In genomic region chr2:121648206-121648605, GRCh38 we compare ENCODE assay signal across 8 cellular contexts. TPM values are rescaled to one million over a fixed set of nuclear protein-coding genes. Genes with fewer than 3 reads are reported as not detected.
DNase-seq lines count a peak whose midpoint lies in the region; ATAC-seq and TF ChIP-seq lines count a peak whose summit lies in the region.

No MANE protein-coding gene starts in this region.

- H3K27me3 Mint-ChIP-seq in activated naive CD8-positive, alpha-beta T cell treated with anti-CD3 and anti-CD28 coated beads, Interleukin-2, amount 50 U/mL, for 24 hours: no peaks in the 10 kb centered on the region

- H3K27ac ChIP-seq in DOHH2 (ENCODE audit: low read depth, low read length): peak overlapping the region; percentile 89; the same call in 1 of the 2 replicates
- H3K27ac ChIP-seq in tibial nerve: peak overlapping the region; percentile 93 to 99 (median 95)

- 4 to 5% methylated on average over 9 of the region's 9 CpGs for WGBS in tibial nerve, 2 donors

- TF ChIP-seq CTCF in DOHH2 (IDR thresholded peaks at IDR 0.05; ENCODE audit: low read depth, low read length, poor library complexity, severe bottlenecking): no peak
- TF ChIP-seq CTCF in tibial nerve (IDR thresholded peaks at IDR 0.05): no peak

- H3K4me1 Mint-ChIP-seq in activated naive CD8-positive, alpha-beta T cell treated with anti-CD3 and anti-CD28 coated beads, Interleukin-2, amount 50 U/mL, for 24 hours: peaks cover 69% of the 10 kb centered on the region

- H3K79me2 ChIP-seq in DOHH2 (ENCODE audit: control insufficient read depth, low read length): peaks cover 93% of the 10 kb centered on the region

- no peaks in the 10 kb centered on the region for H3K27me3 ChIP-seq in DOHH2 (ENCODE audit: control insufficient read depth, low read length)
- H3K27me3 ChIP-seq in tibial nerve: no peaks in the 10 kb centered on the region

- no peaks in the 10 kb centered on the region for H3K9me3 Mint-ChIP-seq in activated naive CD8-positive, alpha-beta T cell treated with anti-CD3 and anti-CD28 coated beads, Interleukin-2, amount 50 U/mL, for 24 hours

- ATAC-seq in HG02763 (IDR thresholded peaks at IDR 0.05; ENCODE audit: unreplicated experiment): peak; percentile 3
- ATAC-seq in activated naive CD8-positive, alpha-beta T cell treated with anti-CD3 and anti-CD28 coated beads, Interleukin-2, amount 50 U/mL, for 24 hours: no peak
- no peak for ATAC-seq in HG03097 (IDR thresholded peaks at IDR 0.05; ENCODE audit: low FRiP score, unreplicated experiment)

- H3K4me1 ChIP-seq in DOHH2 (ENCODE audit: control insufficient read depth, low read length) (peaks cover 37% of the 10 kb centered on the region), tibial nerve (peaks cover 0 to 71% (median 21%) of the 10 kb centered on the region in 4 donors)

- no peaks in the 10 kb centered on the region for H3K9me2 ChIP-seq in DOHH2 (replicated peaks; ENCODE audit: control insufficient read depth, low read length)

- H3K4me3 ChIP-seq in DOHH2 (ENCODE audit: low read length): peak overlapping the region; percentile 83
- H3K4me3 ChIP-seq in tibial nerve: peak overlapping the region; percentile 83 to 96 (median 94)

- TF ChIP-seq EP300 in tibial nerve (IDR thresholded peaks at IDR 0.05): no peak

- peak overlapping the region; percentile 97 for H3K4me3 Mint-ChIP-seq in activated naive CD8-positive, alpha-beta T cell treated with anti-CD3 and anti-CD28 coated beads, Interleukin-2, amount 50 U/mL, for 24 hours

- H3K36me3 Mint-ChIP-seq in activated naive CD8-positive, alpha-beta T cell treated with anti-CD3 and anti-CD28 coated beads, Interleukin-2, amount 50 U/mL, for 24 hours (ENCODE audit: low read depth): peaks cover 26% of the 10 kb centered on the region

- no peak for TF ChIP-seq POLR2A in tibial nerve (IDR thresholded peaks at IDR 0.05)

- H3F3A ChIP-seq in DOHH2 (ENCODE audit: control insufficient read depth, insufficient read depth): no peaks in the 10 kb centered on the region

- peak overlapping the region; percentile 99 for H3K27ac Mint-ChIP-seq in activated naive CD8-positive, alpha-beta T cell treated with anti-CD3 and anti-CD28 coated beads, Interleukin-2, amount 50 U/mL, for 24 hours

- H3K36me3 ChIP-seq in DOHH2 (ENCODE audit: control insufficient read depth, low read length) (peaks cover 39% of the 10 kb centered on the region), tibial nerve (no peaks in the 10 kb centered on the region)

- DNase-seq in activated naive CD8-positive, alpha-beta T cell treated with anti-CD3 and anti-CD28 coated beads, Interleukin-2, amount 50 U/mL, for 24 hours: no peak
- peak; percentile 18 for DNase-seq in kidney tubule cell (ENCODE audit: low spot score)
- DNase-seq in tibial nerve (ENCODE audit: low spot score in 2 of 2): no peak
- DNase-seq in middle frontal gyrus (ENCODE audit: extremely low spot score, low spot score): no peak
- no peak for DNase-seq in NCI-H187 (lab: John Stamatoyannopoulos, UW)

- H4K20me1 ChIP-seq in DOHH2 (ENCODE audit: control insufficient read depth, insufficient read depth, low read depth, low read length): peaks cover 7% of the 10 kb centered on the region; the same call in 1 of the 2 replicates

- no peaks in the 10 kb centered on the region for H3K9me3 ChIP-seq in DOHH2 (ENCODE audit: control insufficient read depth, insufficient read depth, low read length)
- H3K9me3 ChIP-seq in tibial nerve: no peaks in the 10 kb centered on the region

- H3K4me2 ChIP-seq in DOHH2 (ENCODE audit: low read length): peak overlapping the region; percentile 91

RNA-seq across cellular contexts. Expression of gene CLASP1, which starts 1.1 kb away (rescaled TPM):
- total RNA-seq in tibial nerve: 100 to 1,000 TPM in 1 of 4 donors, 10 to 100 TPM in 3; 72.8 to 164 (median 88.6) TPM
